In the genomic region with DNA sequence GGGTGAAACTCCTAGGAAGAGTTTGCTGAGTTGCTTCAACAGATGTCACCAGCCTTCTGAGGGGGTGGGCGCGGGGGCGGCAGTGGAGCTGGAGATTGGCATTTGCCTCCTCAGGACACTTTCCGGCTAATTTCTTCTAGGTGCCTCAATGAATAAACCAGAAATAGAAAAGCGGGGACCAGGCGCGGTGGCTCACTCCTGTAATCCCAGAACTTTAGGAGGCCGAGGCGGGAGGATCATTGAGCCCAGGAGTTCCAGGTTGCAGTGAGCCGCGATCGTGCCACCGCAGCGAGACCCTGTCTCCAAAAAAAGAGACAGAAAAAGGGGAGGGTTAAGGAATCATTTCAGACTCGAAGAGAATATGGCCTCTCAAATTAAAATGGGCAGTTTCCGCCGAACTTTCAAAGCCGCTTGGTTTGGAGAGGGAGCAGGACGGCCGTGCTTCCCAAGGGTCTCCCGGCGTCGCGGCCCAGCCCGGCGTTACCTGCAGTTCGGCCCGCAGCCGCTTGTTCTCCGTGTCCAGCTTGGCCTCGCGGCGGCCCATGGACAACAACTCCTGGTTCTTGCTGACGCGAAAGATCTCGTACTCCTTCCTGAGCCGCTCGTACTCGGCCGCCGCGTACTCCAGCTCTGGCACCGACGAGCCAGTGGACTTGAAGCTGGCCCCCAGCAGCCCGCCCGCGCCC, we compare ENCODE assay signal across 1 cellular context.
TF ChIP-seq lines count a peak whose summit lies in the region.

No MANE protein-coding gene starts in this region.

TF ChIP-seq in IMR-90, 13 proteins besides CTCF, POLR2A, EP300 and RAD21:
- no peak for TF ChIP-seq ELK1 (IDR thresholded peaks at IDR 0.05; ENCODE audit: borderline replicate concordance, low read depth, low read length)
- no peak for TF ChIP-seq MXI1 (IDR thresholded peaks at IDR 0.05; ENCODE audit: borderline replicate concordance, low read depth, low read length)
- TF ChIP-seq RCOR1 (IDR thresholded peaks at IDR 0.05; ENCODE audit: insufficient replicate concordance, low read length), result peak; percentile 15
TF ChIP-seq in IMR-90: peak in this region for 1.
